8 cellular contexts compared by ENCODE assay signal in the genomic region with DNA sequence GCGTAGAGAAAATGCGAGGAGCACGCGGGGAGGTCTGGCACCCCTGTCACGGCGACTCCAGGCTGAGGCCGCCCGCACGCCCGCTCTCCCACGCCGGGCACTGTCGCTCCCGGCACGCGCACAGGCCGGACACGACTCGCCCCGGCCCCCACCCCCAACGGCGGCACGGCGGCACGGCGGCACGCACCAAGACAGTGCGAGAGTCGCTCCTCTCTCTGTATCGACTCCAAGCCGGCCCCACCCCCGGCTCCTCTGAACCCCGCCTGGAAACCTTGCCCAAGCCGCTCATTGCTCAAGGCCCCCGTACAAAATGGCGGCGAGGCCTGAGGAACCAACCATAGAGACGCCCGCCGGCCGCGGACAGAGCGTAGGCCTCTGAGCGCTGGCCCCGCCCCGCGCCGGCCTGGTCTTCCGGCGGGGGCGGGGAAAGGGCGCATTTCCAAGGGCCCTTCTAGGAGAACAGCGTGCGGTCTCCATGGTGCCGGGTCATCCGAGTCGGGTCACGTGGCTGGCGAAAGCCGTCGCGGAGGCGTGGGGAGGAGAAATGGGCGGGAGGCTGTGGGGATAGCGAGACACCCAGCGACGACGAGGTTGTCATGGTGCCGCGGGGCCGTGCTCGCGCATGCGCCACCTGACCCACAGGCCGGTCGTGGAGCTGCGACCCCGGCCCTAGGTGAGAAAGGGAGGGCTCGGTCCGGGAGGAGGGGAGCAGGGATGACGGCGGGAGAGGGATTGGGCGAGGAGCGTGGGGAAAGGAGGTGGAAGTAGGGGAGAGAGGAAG. TPM values are rescaled to one million over a fixed set of nuclear protein-coding genes. Genes with fewer than 3 reads are reported as not detected.
DNase-seq lines count a peak whose midpoint lies in the region; ATAC-seq and TF ChIP-seq lines count a peak whose summit lies in the region.

A gene with protein sequence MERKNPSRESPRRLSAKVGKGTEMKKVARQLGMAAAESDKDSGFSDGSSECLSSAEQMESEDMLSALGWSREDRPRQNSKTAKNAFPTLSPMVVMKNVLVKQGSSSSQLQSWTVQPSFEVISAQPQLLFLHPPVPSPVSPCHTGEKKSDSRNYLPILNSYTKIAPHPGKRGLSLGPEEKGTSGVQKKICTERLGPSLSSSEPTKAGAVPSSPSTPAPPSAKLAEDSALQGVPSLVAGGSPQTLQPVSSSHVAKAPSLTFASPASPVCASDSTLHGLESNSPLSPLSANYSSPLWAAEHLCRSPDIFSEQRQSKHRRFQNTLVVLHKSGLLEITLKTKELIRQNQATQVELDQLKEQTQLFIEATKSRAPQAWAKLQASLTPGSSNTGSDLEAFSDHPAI (plus strand): TSS at position 570 of the 781 bp plus-strand sequence. CDS start 7,451 bp downstream, outside the sequence.

- peak within 1 kb of the TSS; percentile 68 for H2AFZ ChIP-seq in Karpas-422 (ENCODE audit: low read length)

- WGBS in esophagus squamous epithelium, 2 donors, result 0 to 1% methylated on average over 16 to 23 of the region's 84 CpGs

- ATAC-seq in GM21825 (IDR thresholded peaks at IDR 0.05; ENCODE audit: unreplicated experiment), result peak; percentile 88

- H3K79me2 ChIP-seq in Karpas-422 (ENCODE audit: low read length), result peaks cover 29% of the 10 kb centered on the region

- peak; percentile 100 for DNase-seq in DMS79 treated with DMSO at 0.1 percent for 48 hours (lab: John Stamatoyannopoulos, UW)
- peak; percentile 100 for DNase-seq in Karpas-422
- peak; percentile 98 for DNase-seq in RKO (ENCODE audit: low spot score)
- DNase-seq in activated T-helper 1 cell treated with Interleukin-2 at 50 U/mL for 16 hours (ENCODE audit: low read depth), result peak; percentile 98
- peak; percentile 100 for DNase-seq in esophagus squamous epithelium (lab: John Stamatoyannopoulos, UW)
- peak; percentile 99 for DNase-seq in myocyte (ENCODE audit: low read depth)
- DNase-seq in stimulated activated CD8-positive, alpha-beta memory T cell treated with anti-CD3 and anti-CD28 coated beads, Interleukin-7, amount 100 ng/mL, for 48 hours (ENCODE audit: extremely low read depth in 1 of 2, low read depth in 1 of 2), result peak; percentile 98 to 99

- H3K9ac ChIP-seq in Karpas-422 (ENCODE audit: low read length), result peak within 1 kb of the TSS; percentile 80

- H3K27me3 ChIP-seq in Karpas-422 (ENCODE audit: low read length) (no peaks in the 10 kb centered on the region), esophagus squamous epithelium (no peaks in the 10 kb centered on the region)

- H3K4me1 ChIP-seq in Karpas-422 (ENCODE audit: low read length), result peaks cover 44% of the 10 kb centered on the region
- peaks cover 21 to 68% (median 31%) of the 10 kb centered on the region in 3 donors for H3K4me1 ChIP-seq in esophagus squamous epithelium

- peak within 1 kb of the TSS; percentile 63 for H3K27ac ChIP-seq in Karpas-422 (ENCODE audit: low read length)
- peak within 1 kb of the TSS; percentile 94 to 100 (median 98) for H3K27ac ChIP-seq in esophagus squamous epithelium

- H3K4me3 ChIP-seq in Karpas-422 (ENCODE audit: low read length) (peak within 1 kb of the TSS; percentile 82), esophagus squamous epithelium (peak within 1 kb of the TSS; percentile 72 to 96 (median 88))

- no peaks in the 10 kb centered on the region for H3K36me3 ChIP-seq in Karpas-422 (ENCODE audit: insufficient read depth, low read length)
- H3K36me3 ChIP-seq in esophagus squamous epithelium, result no peaks in the 10 kb centered on the region

- no peaks in the 10 kb centered on the region for H3K9me3 ChIP-seq in Karpas-422 (ENCODE audit: low read length)
- H3K9me3 ChIP-seq in esophagus squamous epithelium, result no peaks in the 10 kb centered on the region

- peak in 3 of 4 donors; percentile 76 to 86 (median 78) for TF ChIP-seq POLR2A in esophagus squamous epithelium (IDR thresholded peaks at IDR 0.05)

- H3K9me2 ChIP-seq in Karpas-422 (replicated peaks; ENCODE audit: insufficient read depth, low read length), result no peaks in the 10 kb centered on the region

- TF ChIP-seq CTCF in esophagus squamous epithelium (IDR thresholded peaks at IDR 0.05), result peak in 1 of 6 experiments; percentile 2

- peak within 1 kb of the TSS; percentile 92 for H3K4me2 ChIP-seq in Karpas-422 (ENCODE audit: low read depth, low read length, poor library complexity, severe bottlenecking)

- intact Hi-C loops in esophagus squamous epithelium (cut with DNase I), result no loop called here

- no peaks in the 10 kb centered on the region for H4K20me1 ChIP-seq in Karpas-422 (ENCODE audit: insufficient read depth, low read depth, low read length)

RNA-seq across cellular contexts. Expression of the gene that starts here (rescaled TPM):
- 34.0 and 47.0 TPM in 2 replicates for total RNA-seq in Karpas-422 (2014; rRNA removed; shearing (Covaris generic); ENCODE audit: low replicate concordance)
- total RNA-seq in esophagus squamous epithelium (10 to 100 TPM; 17.1 to 38.3 (median 32.6) TPM), myocyte (30.7 and 42.9 TPM in 2 replicates)
- polyA plus RNA-seq in myocyte (2012), result 12.4 TPM

Comparison
In these comparisons a context has a peak if more than half of its experiments do, and no peak if none do; other contexts are left out.
1. Peak in every context shown above with its lines: DNase-seq, ATAC-seq, H3K4me3 ChIP-seq and H3K27ac ChIP-seq.